Comparison of ENCODE assay signal across 2 cellular contexts in the genomic region with DNA sequence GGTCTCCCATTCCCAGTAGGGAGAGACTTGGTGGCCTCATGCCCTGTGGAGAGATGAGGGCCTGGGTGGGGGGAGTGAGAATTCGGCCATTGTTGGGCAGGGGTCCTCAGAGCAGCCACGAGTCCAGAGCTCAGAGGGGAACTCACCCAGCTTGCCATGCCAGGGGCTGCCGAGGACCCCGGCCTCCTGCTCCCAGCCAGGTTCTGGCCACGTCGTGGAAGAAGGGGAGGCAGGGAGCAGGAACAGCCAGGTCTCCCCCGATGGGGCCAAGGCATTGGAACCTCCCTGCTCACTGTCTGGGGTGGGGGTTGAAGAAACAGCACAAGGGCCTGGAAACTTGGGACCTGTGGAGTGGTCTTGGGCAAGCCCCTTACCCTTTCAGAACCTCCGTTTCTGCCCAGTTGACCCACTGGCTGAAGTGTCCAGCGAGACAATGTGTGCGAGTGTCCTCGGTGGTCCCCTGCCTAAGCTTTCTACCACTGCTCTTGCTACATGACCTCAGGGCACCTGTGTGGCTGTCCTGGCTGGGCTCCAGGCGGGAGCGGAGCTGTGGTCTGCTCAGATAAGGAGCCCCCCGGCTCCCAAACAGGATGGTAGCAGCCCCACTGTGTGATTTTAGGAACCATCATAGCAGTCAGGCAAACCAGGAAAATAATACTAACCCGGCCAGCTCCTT.
A peak's percentile ranks its signal among the peaks of the same experiment; 100 is the strongest.
TF ChIP-seq lines count a peak whose summit lies in the region.

No MANE protein-coding gene starts in this region.

TF ChIP-seq in HEK293, 187 proteins besides CTCF, POLR2A, EP300 and RAD21:
- TF ChIP-seq, protein P1, sequence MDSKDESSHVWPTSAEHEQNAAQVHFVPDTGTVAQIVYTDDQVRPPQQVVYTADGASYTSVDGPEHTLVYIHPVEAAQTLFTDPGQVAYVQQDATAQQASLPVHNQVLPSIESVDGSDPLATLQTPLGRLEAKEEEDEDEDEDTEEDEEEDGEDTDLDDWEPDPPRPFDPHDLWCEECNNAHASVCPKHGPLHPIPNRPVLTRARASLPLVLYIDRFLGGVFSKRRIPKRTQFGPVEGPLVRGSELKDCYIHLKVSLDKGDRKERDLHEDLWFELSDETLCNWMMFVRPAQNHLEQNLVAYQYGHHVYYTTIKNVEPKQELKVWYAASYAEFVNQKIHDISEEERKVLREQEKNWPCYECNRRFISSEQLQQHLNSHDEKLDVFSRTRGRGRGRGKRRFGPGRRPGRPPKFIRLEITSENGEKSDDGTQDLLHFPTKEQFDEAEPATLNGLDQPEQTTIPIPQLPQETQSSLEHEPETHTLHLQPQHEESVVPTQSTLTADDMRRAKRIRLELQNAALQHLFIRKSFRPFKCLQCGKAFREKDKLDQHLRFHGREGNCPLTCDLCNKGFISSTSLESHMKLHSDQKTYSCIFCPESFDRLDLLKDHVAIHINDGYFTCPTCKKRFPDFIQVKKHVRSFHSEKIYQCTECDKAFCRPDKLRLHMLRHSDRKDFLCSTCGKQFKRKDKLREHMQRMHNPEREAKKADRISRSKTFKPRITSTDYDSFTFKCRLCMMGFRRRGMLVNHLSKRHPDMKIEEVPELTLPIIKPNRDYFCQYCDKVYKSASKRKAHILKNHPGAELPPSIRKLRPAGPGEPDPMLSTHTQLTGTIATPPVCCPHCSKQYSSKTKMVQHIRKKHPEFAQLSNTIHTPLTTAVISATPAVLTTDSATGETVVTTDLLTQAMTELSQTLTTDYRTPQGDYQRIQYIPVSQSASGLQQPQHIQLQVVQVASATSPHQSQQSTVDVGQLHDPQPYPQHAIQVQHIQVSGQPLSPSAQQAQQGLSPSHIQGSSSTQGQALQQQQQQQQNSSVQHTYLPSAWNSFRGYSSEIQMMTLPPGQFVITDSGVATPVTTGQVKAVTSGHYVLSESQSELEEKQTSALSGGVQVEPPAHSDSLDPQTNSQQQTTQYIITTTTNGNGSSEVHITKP (tag by site-specific recombination; IDR thresholded peaks at IDR 0.05), result peak; percentile 60
- 0 out of 2 replicates have a peak, but pooled peaks have one; percentile 4 for TF ChIP-seq ZIC2 (tag by site-specific recombination; IDR thresholded peaks at IDR 0.05)
- TF ChIP-seq, protein P2, sequence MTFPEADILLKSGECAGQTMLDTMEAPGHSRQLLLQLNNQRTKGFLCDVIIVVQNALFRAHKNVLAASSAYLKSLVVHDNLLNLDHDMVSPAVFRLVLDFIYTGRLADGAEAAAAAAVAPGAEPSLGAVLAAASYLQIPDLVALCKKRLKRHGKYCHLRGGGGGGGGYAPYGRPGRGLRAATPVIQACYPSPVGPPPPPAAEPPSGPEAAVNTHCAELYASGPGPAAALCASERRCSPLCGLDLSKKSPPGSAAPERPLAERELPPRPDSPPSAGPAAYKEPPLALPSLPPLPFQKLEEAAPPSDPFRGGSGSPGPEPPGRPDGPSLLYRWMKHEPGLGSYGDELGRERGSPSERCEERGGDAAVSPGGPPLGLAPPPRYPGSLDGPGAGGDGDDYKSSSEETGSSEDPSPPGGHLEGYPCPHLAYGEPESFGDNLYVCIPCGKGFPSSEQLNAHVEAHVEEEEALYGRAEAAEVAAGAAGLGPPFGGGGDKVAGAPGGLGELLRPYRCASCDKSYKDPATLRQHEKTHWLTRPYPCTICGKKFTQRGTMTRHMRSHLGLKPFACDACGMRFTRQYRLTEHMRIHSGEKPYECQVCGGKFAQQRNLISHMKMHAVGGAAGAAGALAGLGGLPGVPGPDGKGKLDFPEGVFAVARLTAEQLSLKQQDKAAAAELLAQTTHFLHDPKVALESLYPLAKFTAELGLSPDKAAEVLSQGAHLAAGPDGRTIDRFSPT (tag by site-specific recombination; IDR thresholded peaks at IDR 0.05), result no peak
TF ChIP-seq in HEK293: peak in this region for 2.

TF ChIP-seq in H1, 55 proteins besides CTCF, POLR2A, EP300 and RAD21:
- TF ChIP-seq, protein P3, sequence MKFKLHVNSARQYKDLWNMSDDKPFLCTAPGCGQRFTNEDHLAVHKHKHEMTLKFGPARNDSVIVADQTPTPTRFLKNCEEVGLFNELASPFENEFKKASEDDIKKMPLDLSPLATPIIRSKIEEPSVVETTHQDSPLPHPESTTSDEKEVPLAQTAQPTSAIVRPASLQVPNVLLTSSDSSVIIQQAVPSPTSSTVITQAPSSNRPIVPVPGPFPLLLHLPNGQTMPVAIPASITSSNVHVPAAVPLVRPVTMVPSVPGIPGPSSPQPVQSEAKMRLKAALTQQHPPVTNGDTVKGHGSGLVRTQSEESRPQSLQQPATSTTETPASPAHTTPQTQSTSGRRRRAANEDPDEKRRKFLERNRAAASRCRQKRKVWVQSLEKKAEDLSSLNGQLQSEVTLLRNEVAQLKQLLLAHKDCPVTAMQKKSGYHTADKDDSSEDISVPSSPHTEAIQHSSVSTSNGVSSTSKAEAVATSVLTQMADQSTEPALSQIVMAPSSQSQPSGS (IDR thresholded peaks at IDR 0.05; ENCODE audit: low read length), result no peak
- TF ChIP-seq HDAC6 (IDR thresholded peaks at IDR 0.05; ENCODE audit: low read depth, low read length), result no peak
- no peak for TF ChIP-seq BACH1 (IDR thresholded peaks at IDR 0.05; ENCODE audit: low read length)
- TF ChIP-seq RFX5 (IDR thresholded peaks at IDR 0.05; ENCODE audit: borderline replicate concordance, low read depth, low read length), result no peak
- TF ChIP-seq, protein P4, sequence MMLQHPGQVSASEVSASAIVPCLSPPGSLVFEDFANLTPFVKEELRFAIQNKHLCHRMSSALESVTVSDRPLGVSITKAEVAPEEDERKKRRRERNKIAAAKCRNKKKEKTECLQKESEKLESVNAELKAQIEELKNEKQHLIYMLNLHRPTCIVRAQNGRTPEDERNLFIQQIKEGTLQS (IDR thresholded peaks at IDR 0.05; ENCODE audit: insufficient read depth, low read depth, low read length), result no peak
- no peak for TF ChIP-seq TBP (IDR thresholded peaks at IDR 0.05; ENCODE audit: low read depth, low read length)
- TF ChIP-seq TCF12 (IDR thresholded peaks at IDR 0.05; ENCODE audit: low read depth, low read length), result no peak
- no peak for TF ChIP-seq CREB1 (IDR thresholded peaks at IDR 0.05)
- TF ChIP-seq BRCA1 (IDR thresholded peaks at IDR 0.05; ENCODE audit: low read depth, low read length), result no peak
- TF ChIP-seq SUZ12 (IDR thresholded peaks at IDR 0.05; ENCODE audit: low read length), result no peak
- TF ChIP-seq NRF1 (IDR thresholded peaks at IDR 0.05; ENCODE audit: low read depth, low read length), result no peak
- no peak for TF ChIP-seq BCL11A (IDR thresholded peaks at IDR 0.05; ENCODE audit: low read depth in 2 of 2, low read length in 2 of 2)
- TF ChIP-seq CHD1 (IDR thresholded peaks at IDR 0.05; ENCODE audit: low read depth, low read length), result no peak
- TF ChIP-seq, protein P5, sequence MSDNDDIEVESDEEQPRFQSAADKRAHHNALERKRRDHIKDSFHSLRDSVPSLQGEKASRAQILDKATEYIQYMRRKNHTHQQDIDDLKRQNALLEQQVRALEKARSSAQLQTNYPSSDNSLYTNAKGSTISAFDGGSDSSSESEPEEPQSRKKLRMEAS (IDR thresholded peaks at IDR 0.05), result no peak
- TF ChIP-seq JUND (IDR thresholded peaks at IDR 0.05; ENCODE audit: low read length), result no peak
- TF ChIP-seq RNF2 (IDR thresholded peaks at IDR 0.05; ENCODE audit: borderline replicate concordance, low read depth, low read length, missing control alignments, poor library complexity, severe bottlenecking), result no peak
- no peak for TF ChIP-seq GABPA (IDR thresholded peaks at IDR 0.05; ENCODE audit: borderline replicate concordance, insufficient read depth, low read length)
TF ChIP-seq in H1: peak in this region for 0.
